Comparison of ENCODE assay signal across 8 cellular contexts in the genomic region with DNA sequence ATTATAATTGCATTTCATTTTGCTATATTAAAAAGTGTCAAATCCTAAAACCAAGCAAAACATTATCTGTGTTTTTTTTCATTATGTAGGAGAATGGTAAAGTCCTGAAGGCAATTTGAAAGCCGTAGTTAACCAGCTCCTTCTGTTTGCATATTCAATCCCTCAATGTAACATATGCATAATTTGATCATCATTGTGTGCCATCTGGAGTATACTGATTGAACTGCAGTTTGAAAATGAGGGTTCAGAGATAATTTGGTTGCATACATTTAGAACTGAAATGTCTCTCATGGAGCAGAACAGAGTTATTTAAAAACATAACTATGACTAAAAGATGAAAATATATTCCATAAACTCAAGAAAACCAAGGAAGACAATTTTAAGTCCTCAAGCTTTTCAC.
DNase-seq lines count a peak whose midpoint lies in the region; ATAC-seq and TF ChIP-seq lines count a peak whose summit lies in the region.

No MANE protein-coding gene starts in this region.

- CTCF ChIA-PET in CD8-positive, alpha-beta T cell (lab: Charles Lee) = no interaction called here

- peak; percentile 69 for ATAC-seq in HG02981 (IDR thresholded peaks at IDR 0.05; ENCODE audit: unreplicated experiment)
- peak; percentile 69 for ATAC-seq in left lobe of liver
- ATAC-seq in HG03045 (IDR thresholded peaks at IDR 0.05; ENCODE audit: unreplicated experiment) = no peak
- no peak for ATAC-seq in CD8-positive, alpha-beta T cell

- no peak overlapping the region for H3K4me3 ChIP-seq in CD8-positive, alpha-beta T cell (ENCODE audit: low read depth, low read length)

- H3K27ac Mint-ChIP-seq in CD8-positive, alpha-beta T cell = no peak overlapping the region

- no peak for TF ChIP-seq CTCF in CD8-positive, alpha-beta T cell (IDR thresholded peaks at IDR 0.05)

- POLR2A ChIA-PET in CD8-positive, alpha-beta T cell (lab: Charles Lee) = no interaction called here

- DNase-seq in GM03348 (ENCODE audit: low spot score) (peak; percentile 19), SHP77 treated with DMSO at 0.1 percent for 48 hours (lab: John Stamatoyannopoulos, UW) (peak; percentile 30), left lobe of liver (ENCODE audit: low spot score) (no peak), SKM-1 treated with dmso at 0.1 percent for 144 hours (lab: John Stamatoyannopoulos, UW; ENCODE audit: unreplicated experiment) (no peak), hepatic stellate cell (ENCODE audit: low spot score) (no peak)
- no peak for DNase-seq in CD8-positive, alpha-beta T cell

- H3K36me3 ChIP-seq in CD8-positive, alpha-beta T cell (ENCODE audit: insufficient read depth, low read length) = no peaks in the 10 kb centered on the region

- no peaks in the 10 kb centered on the region for H3K4me1 Mint-ChIP-seq in CD8-positive, alpha-beta T cell (ENCODE audit: low read depth)

- H3K27me3 Mint-ChIP-seq in CD8-positive, alpha-beta T cell (ENCODE audit: low read depth) = no peaks in the 10 kb centered on the region

- no peaks in the 10 kb centered on the region for H3K36me3 Mint-ChIP-seq in CD8-positive, alpha-beta T cell

- H3K9me3 ChIP-seq in CD8-positive, alpha-beta T cell (ENCODE audit: low read length) = no peaks in the 10 kb centered on the region

- H3K9me3 Mint-ChIP-seq in CD8-positive, alpha-beta T cell = peaks cover 5% of the 10 kb centered on the region

- no peak overlapping the region for H3K27ac ChIP-seq in CD8-positive, alpha-beta T cell (ENCODE audit: low read depth, low read length)

- H3K27me3 ChIP-seq in CD8-positive, alpha-beta T cell (ENCODE audit: insufficient read depth, low read length) = no peaks in the 10 kb centered on the region

- intact Hi-C loops in CD8-positive, alpha-beta T cell (cut with DNase I, micrococcal nuclease) = no loop called here

- no peaks in the 10 kb centered on the region for H3K4me1 ChIP-seq in CD8-positive, alpha-beta T cell (ENCODE audit: insufficient read depth, low read length)

- H3K4me3 Mint-ChIP-seq in CD8-positive, alpha-beta T cell = no peak overlapping the region

Comparison
In these comparisons a context has a peak if more than half of its experiments do, and no peak if none do; other contexts are left out.
1. DNase-seq: peak in GM03348 (single experiment) and SHP77 treated with DMSO at 0.1 percent for 48 hours (single experiment); none in left lobe of liver (single experiment), SKM-1 treated with dmso at 0.1 percent for 144 hours (single experiment), CD8-positive, alpha-beta T cell (0 of 7) and hepatic stellate cell (single experiment).
2. ATAC-seq: peak in HG02981 (single experiment) and left lobe of liver (single experiment); none in HG03045 (single experiment) and CD8-positive, alpha-beta T cell (single experiment).